Comparison of ENCODE assay signal across 16 cellular contexts in the genomic region with DNA sequence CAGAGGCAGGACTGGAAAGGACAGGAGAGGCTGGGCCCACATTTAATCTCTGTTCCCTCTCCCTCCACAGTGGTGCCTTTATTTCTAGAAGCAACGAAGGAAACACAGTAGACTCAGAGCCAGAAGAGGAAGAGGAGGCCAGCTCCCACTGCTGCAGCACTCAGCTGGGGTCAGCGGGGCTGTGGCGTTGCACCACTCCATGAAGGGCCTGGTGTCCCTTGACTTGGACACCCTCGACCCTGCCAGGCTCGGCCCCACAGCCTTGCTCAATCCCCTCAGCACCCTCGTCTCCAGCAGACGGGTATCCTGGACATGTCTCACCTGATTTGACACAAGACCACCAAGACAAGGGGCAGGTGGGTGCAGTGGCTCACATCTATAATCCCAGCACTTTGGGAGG. TPM values are rescaled to one million over a fixed set of nuclear protein-coding genes. Genes with fewer than 3 reads are reported as not detected.
A peak's percentile ranks its signal among the peaks of the same experiment; 100 is the strongest.
DNase-seq lines count a peak whose midpoint lies in the region; ATAC-seq, FAIRE-seq and TF ChIP-seq lines count a peak whose summit lies in the region.
"Had no signal": no experiment of that assay in that cellular context is flagged by ENCODE, and none has a peak within 500 bp of the region (broad histone marks: within the 10 kb centered on the region; RNA-seq: fewer than 3 reads in every experiment).

No MANE protein-coding gene starts in this region.

- peak overlapping the region; percentile 85 for H3K27ac Mint-ChIP-seq in stimulated activated naive B cell treated with anti-CD40 and anti-IgM and Interleukin-4, amounts not matched to agents 10 μg/mL and 1 μg/mL and 100 μg/mL, for 72 hours

- no peaks in the 10 kb centered on the region for H3K4me1 ChIP-seq in RWPE2 (ENCODE audit: insufficient read depth, poor library complexity, severe bottlenecking)
- H3K4me1 ChIP-seq in kidney (ENCODE audit: control insufficient read depth in 1 of 2, insufficient read depth in 1 of 2, low read depth in 1 of 2, low read length in 2 of 2) = peaks cover 0 to 3% of the 10 kb centered on the region in 2 donors
- H3K4me1 ChIP-seq in small intestine (ENCODE audit: control insufficient read depth in 2 of 2, insufficient read depth in 1 of 2, low read depth in 1 of 2, low read length in 1 of 2) = no peaks in the 10 kb centered on the region

- intact Hi-C loops in Right ventricle myocardium inferior (cut with DNase I) (no loop called here), cardiac septum (cut with DNase I) (no loop called here), kidney (cut with DNase I) (no loop called here)

- no peaks in the 10 kb centered on the region for H3K27me3 Mint-ChIP-seq in stimulated activated naive B cell treated with anti-CD40 and anti-IgM and Interleukin-4, amounts not matched to agents 10 μg/mL and 1 μg/mL and 100 μg/mL, for 72 hours

- 77 to 88% (median 87%) methylated on average over 7 of the region's 7 CpGs for WGBS in small intestine, 3 donors

- FAIRE-seq in kidney (lab: Jason Lieb, UNC) = no peak
- FAIRE-seq in small intestine (lab: Jason Lieb, UNC) = no peak
- no peak for FAIRE-seq in urothelium cell line (lab: Jason Lieb, UNC)
- FAIRE-seq: GM12878 had no signal

- H3K27me3 ChIP-seq in RWPE2 (ENCODE audit: insufficient read depth, poor library complexity, severe bottlenecking) = no peaks in the 10 kb centered on the region
- no peaks in the 10 kb centered on the region for H3K27me3 ChIP-seq in small intestine (ENCODE audit: control insufficient read depth in 2 of 2, insufficient read depth in 2 of 2, low read length in 2 of 2)
- H3K27me3 ChIP-seq: Peyer's patch had no signal

- peak; percentile 15 for ATAC-seq in Right ventricle myocardium inferior
- no peak for ATAC-seq in RWPE2 (ENCODE audit: low read depth)
- ATAC-seq in stimulated activated naive B cell treated with anti-CD40 and anti-IgM and Interleukin-4, amounts not matched to agents 10 μg/mL and 1 μg/mL and 100 μg/mL, for 72 hours (replicated peaks) = no peak
- ATAC-seq in GM19452 (IDR thresholded peaks at IDR 0.05; ENCODE audit: unreplicated experiment) = no peak

- H3K36me3 ChIP-seq in RWPE2 (ENCODE audit: low read depth) (no peaks in the 10 kb centered on the region), kidney (ENCODE audit: control insufficient read depth in 1 of 2, insufficient read depth in 2 of 2, low read length in 2 of 2) (no peaks in the 10 kb centered on the region), small intestine (ENCODE audit: control insufficient read depth in 2 of 2, insufficient read depth in 2 of 2, low read length in 2 of 2) (no peaks in the 10 kb centered on the region)

- no peak overlapping the region for H3K27ac ChIP-seq in RWPE2 (ENCODE audit: poor library complexity, severe bottlenecking)
- no peak overlapping the region for H3K27ac ChIP-seq in kidney (ENCODE audit: low read depth in 2 of 2, low read length in 2 of 2)
- H3K27ac ChIP-seq in small intestine (ENCODE audit: low read depth in 1 of 2, low read length in 1 of 2) = no peak overlapping the region

- H3K4me1 Mint-ChIP-seq in stimulated activated naive B cell treated with anti-CD40 and anti-IgM and Interleukin-4, amounts not matched to agents 10 μg/mL and 1 μg/mL and 100 μg/mL, for 72 hours = peaks cover 24 to 35% of the 10 kb centered on the region in 2 donors

- peak overlapping the region; percentile 35 to 69 for H3K4me3 Mint-ChIP-seq in stimulated activated naive B cell treated with anti-CD40 and anti-IgM and Interleukin-4, amounts not matched to agents 10 μg/mL and 1 μg/mL and 100 μg/mL, for 72 hours

- H3K9ac ChIP-seq in kidney (ENCODE audit: low read length in 2 of 2) = no peak overlapping the region

- no peak for DNase-seq in Right ventricle myocardium inferior (ENCODE audit: missing footprints)
- DNase-seq in cardiac septum (ENCODE audit: low spot score) = no peak
- DNase-seq in RWPE2 (ENCODE audit: low spot score) = peak; percentile 59
- DNase-seq in kidney = peak; percentile 79
- DNase-seq in stimulated activated naive B cell treated with anti-CD40 and anti-IgM and Interleukin-4, amounts not matched to agents 10 μg/mL and 1 μg/mL and 100 μg/mL, for 72 hours = no peak
- DNase-seq in small intestine = no peak
- DNase-seq in urothelium cell line (ENCODE audit: low spot score) = no peak
- DNase-seq: activated CD4-positive, alpha-beta T cell treated with anti-CD3 and anti-CD28 coated beads, Interleukin-2, amount 50 U/mL, for 1 hour; activated gamma-delta T cell; foreskin fibroblast; mesenchymal stem cell; NCI-H1694; Peyer's patch; trophoblast cell had no signal

- no peaks in the 10 kb centered on the region for H3K9me3 Mint-ChIP-seq in stimulated activated naive B cell treated with anti-CD40 and anti-IgM and Interleukin-4, amounts not matched to agents 10 μg/mL and 1 μg/mL and 100 μg/mL, for 72 hours

- H3K9me3 ChIP-seq in RWPE2 (ENCODE audit: severe bottlenecking) (no peaks in the 10 kb centered on the region), kidney (ENCODE audit: control insufficient read depth in 1 of 2, low read length in 2 of 2) (no peaks in the 10 kb centered on the region), small intestine (ENCODE audit: control insufficient read depth, low read depth) (no peaks in the 10 kb centered on the region)
- H3K9me3 ChIP-seq: Peyer's patch had no signal

- peaks cover 0 to under 1% of the 10 kb centered on the region in 2 donors for H3K36me3 Mint-ChIP-seq in stimulated activated naive B cell treated with anti-CD40 and anti-IgM and Interleukin-4, amounts not matched to agents 10 μg/mL and 1 μg/mL and 100 μg/mL, for 72 hours

- H3K4me3 ChIP-seq in RWPE2 (ENCODE audit: severe bottlenecking) (no peak overlapping the region), kidney (ENCODE audit: low read length in 2 of 2) (no peak overlapping the region), small intestine (ENCODE audit: low read depth in 1 of 2, low read length in 2 of 2) (no peak overlapping the region)
- H3K4me3 ChIP-seq: GM12878, Peyer's patch had no signal

- TF ChIP-seq CTCF in RWPE2 (IDR thresholded peaks at IDR 0.05; ENCODE audit: poor library complexity, severe bottlenecking) = no peak
- no peak for TF ChIP-seq CTCF in kidney (IDR thresholded peaks at IDR 0.05; ENCODE audit: borderline replicate concordance, extremely low read depth, insufficient read depth)

RNA-seq across cellular contexts. Expression of a gene that starts 38.8 kb away (rescaled TPM):
- total RNA-seq in Right ventricle myocardium inferior (122 TPM), cardiac septum (106 TPM), kidney (40.7 TPM)
- polyA plus RNA-seq in kidney (ENCODE audit: insufficient read depth, low read depth, low replicate concordance) (40.9 TPM), small intestine (10 to 100 TPM; 26.3 to 57.9 (median 55.1) TPM)

Comparison
In these comparisons a context has a peak if more than half of its experiments do, and no peak if none do; other contexts are left out.
1. DNase-seq: peak in RWPE2 (single experiment) and kidney (single experiment); none in Right ventricle myocardium inferior (single experiment), cardiac septum (single experiment), stimulated activated naive B cell treated with anti-CD40 and anti-IgM and Interleukin-4, amounts not matched to agents 10 μg/mL and 1 μg/mL and 100 μg/mL, for 72 hours (single experiment), small intestine (single experiment) and urothelium cell line (single experiment).